16 cellular contexts compared by ENCODE assay signal in genomic region chr10:122854648-122855047, GRCh38. TPM values are rescaled to one million over a fixed set of nuclear protein-coding genes. Genes with fewer than 3 reads are reported as not detected.
A peak's percentile ranks its signal among the peaks of the same experiment; 100 is the strongest.
DNase-seq lines count a peak whose midpoint lies in the region; ATAC-seq and TF ChIP-seq lines count a peak whose summit lies in the region.
"Had no signal": no experiment of that assay in that cellular context is flagged by ENCODE, and none has a peak within 500 bp of the region (broad histone marks: within the 10 kb centered on the region; RNA-seq: fewer than 3 reads in every experiment).

No MANE protein-coding gene starts in this region.

- H3K27ac ChIP-seq in IMR-90 (ENCODE audit: insufficient read depth, low read length) (0 out of 2 replicates have a peak overlapping the region, but pooled peaks have one; percentile 17), right cardiac atrium (ENCODE audit: low read length) (no peak overlapping the region)

- peak overlapping the region; percentile 65; the same call in 1 of the 2 replicates for H4K5ac ChIP-seq in IMR-90 (ENCODE audit: low read depth, low read length)

- BruUV-seq in IMR-90 (replicated peaks; lab: Mats Ljungman, UMichigan): no TSS peak

- peak overlapping the region; percentile 52 to 70 for H4K8ac ChIP-seq in IMR-90 (ENCODE audit: low read depth in 2 of 2, low read length in 2 of 2)

- peak overlapping the region; percentile 79; the same call in 2 of the 3 replicates for H2BK15ac ChIP-seq in IMR-90 (ENCODE audit: low read depth, low read length)

- no peak overlapping the region; the same call in 1 of the 2 replicates for H3K9ac ChIP-seq in IMR-90 (ENCODE audit: low read depth, low read length)

- peak overlapping the region; percentile 78; the same call in 1 of the 2 replicates for H3K4me2 ChIP-seq in IMR-90 (ENCODE audit: low read depth, low read length)

- peak overlapping the region; percentile 81; the same call in 1 of the 2 replicates for H3K18ac ChIP-seq in IMR-90 (ENCODE audit: low read depth, low read length)

- peak overlapping the region; percentile 77 for H4K91ac ChIP-seq in IMR-90 (ENCODE audit: insufficient read depth, low read depth, low read length)

- H3K4me3 ChIP-seq in IMR-90 (ENCODE audit: insufficient read depth, low read depth, low read length) (no peak overlapping the region), astrocyte of the spinal cord (ENCODE audit: low read depth, low read length) (no peak overlapping the region), right cardiac atrium (ENCODE audit: low read length) (no peak overlapping the region)
- H3K4me3 ChIP-seq: mucosa of descending colon had no signal

- intact Hi-C loops in IMR-90 (cut with micrococcal nuclease): loop anchor here (5.0 to 10.0 kb wide), 2 partner anchors 98 to 300 kb away; partner anchors contain the start of genes BUB3 and C10orf88
- intact Hi-C loops in right cardiac atrium (cut with DNase I): no loop called here
- intact Hi-C loops in left cardiac atrium (cut with DNase I): no loop called here

- H3K23ac ChIP-seq in IMR-90 (ENCODE audit: low read depth, low read length): peak overlapping the region; percentile 55

- H3K14ac ChIP-seq in IMR-90 (replicated peaks; ENCODE audit: low read depth, low read length): peak overlapping the region; percentile 57

- peak overlapping the region; percentile 44; the same call in 1 of the 2 replicates for H3K56ac ChIP-seq in IMR-90 (ENCODE audit: extremely low read depth, insufficient read depth, low read length)

- no peak for TF ChIP-seq RAD21 in IMR-90 (IDR thresholded peaks at IDR 0.05; ENCODE audit: low read length)

- H3K9me3 ChIP-seq in IMR-90 (ENCODE audit: control insufficient read depth, insufficient read depth, low read length) (no peaks in the 10 kb centered on the region), right cardiac atrium (ENCODE audit: control insufficient read depth, low read length) (no peaks in the 10 kb centered on the region), T-helper 17 cell (ENCODE audit: control insufficient read depth, low read length, poor library complexity, severe bottlenecking) (no peaks in the 10 kb centered on the region)
- H3K9me3 ChIP-seq: mucosa of descending colon had no signal

- POLR2A ChIA-PET in IMR-90 (lab: Charles Lee; ENCODE audit: unreplicated experiment) (interaction anchor here (0.8 kb wide), 1 partner anchor 10 kb away, joined by 3 read pairs; no protein-coding TSS in a partner anchor), HEK293T (lab: Yijun Ruan, JAX) (no interaction called here)

- H4K20me1 ChIP-seq in IMR-90 (ENCODE audit: insufficient read depth, low read length): no peaks in the 10 kb centered on the region

- H3K36me3 ChIP-seq in IMR-90 (ENCODE audit: control insufficient read depth, insufficient read depth, low read length): no peaks in the 10 kb centered on the region

- no peaks in the 10 kb centered on the region for H3K27me3 Mint-ChIP-seq in T-helper 17 cell
- H3K27me3 Mint-ChIP-seq: activated B cell treated with CpG ODN at 0.5 μM for 24 hours had no signal

- H2AFZ ChIP-seq in IMR-90 (replicated peaks; ENCODE audit: low read length, poor library complexity): peak overlapping the region; percentile 37

- H3K27me3 ChIP-seq in IMR-90 (ENCODE audit: control insufficient read depth, insufficient read depth, low read length) (no peaks in the 10 kb centered on the region), right cardiac atrium (ENCODE audit: control insufficient read depth, insufficient read depth) (no peaks in the 10 kb centered on the region)

- H3K4me1 ChIP-seq in IMR-90 (ENCODE audit: control insufficient read depth, insufficient read depth, low read length) (peaks cover 33% of the 10 kb centered on the region), right cardiac atrium (ENCODE audit: control insufficient read depth, insufficient read depth, low read length) (no peaks in the 10 kb centered on the region)

- peak; percentile 44; the same call in 1 of the 2 replicates for TF ChIP-seq POLR2A in IMR-90 (IDR thresholded peaks at IDR 0.05; ENCODE audit: low read depth, low read length)

- in situ Hi-C loops in IMR-90 (cut with MboI; ENCODE audit: low sequenced_read_pairs) (loop anchor here (25.0 kb wide), 2 partner anchors 308 to 692 kb away; partner anchors contain the start of gene BUB3), astrocyte of the spinal cord (cut with HindIII; ENCODE audit: low sequenced_read_pairs) (no loop called here)

- H2BK5ac ChIP-seq in IMR-90 (ENCODE audit: low read depth, low read length, poor library complexity, severe bottlenecking): peak overlapping the region; percentile 89

- peak overlapping the region; percentile 88 for H3K4ac ChIP-seq in IMR-90 (ENCODE audit: low read depth, low read length)

- CTCF ChIA-PET in IMR-90 (lab: Yijun Ruan, JAX): no interaction called here
- CTCF ChIA-PET in HEK293T (lab: Yijun Ruan, JAX): no interaction called here

- H2AK9ac ChIP-seq in IMR-90 (replicated peaks; ENCODE audit: low read depth, low read length, poor library complexity): peak overlapping the region; percentile 12

- peaks cover 24% of the 10 kb centered on the region for H3K9me1 ChIP-seq in IMR-90 (ENCODE audit: insufficient read depth, low read length)

- H3K79me1 ChIP-seq in IMR-90 (ENCODE audit: low read depth in 1 of 2, low read length in 2 of 2): peaks cover 17 to 50% of the 10 kb centered on the region in 2 experiments

- peak overlapping the region; percentile 86; the same call in 1 of the 2 replicates for H2AK5ac ChIP-seq in IMR-90 (ENCODE audit: low read depth, low read length)

- peak; percentile 79 for DNase-seq in AG20443 (ENCODE audit: low spot score)
- peak; percentile 92 for DNase-seq in IMR-90
- peak; percentile 69 for DNase-seq in astrocyte of the spinal cord (ENCODE audit: low read depth, low spot score)
- DNase-seq in lung microvascular endothelial cell (ENCODE audit: low read depth in 2 of 2): peak; percentile 39 to 79
- DNase-seq in right cardiac atrium: no peak
- DNase-seq in T-helper 17 cell: no peak
- no peak for DNase-seq in HEK293T (ENCODE audit: extremely low spot score)
- no peak for DNase-seq in left cardiac atrium
- DNase-seq: activated B cell treated with CpG ODN at 0.5 μM for 24 hours; mucosa of descending colon; NCI-H1092 treated with DMSO at 0.1 percent for 48 hours; NCI-H510A; stimulated activated naive CD4-positive, alpha-beta T cell had no signal

- H2BK120ac ChIP-seq in IMR-90 (ENCODE audit: low read depth, low read length): peak overlapping the region; percentile 83

- ATAC-seq in IMR-90 (ENCODE audit: low read depth): peak; percentile 49
- ATAC-seq in right cardiac atrium: no peak
- no peak for ATAC-seq in T-helper 17 cell
- no peak for ATAC-seq in left cardiac atrium
- ATAC-seq: mucosa of descending colon had no signal

- peaks cover 7% of the 10 kb centered on the region for H3K36me3 Mint-ChIP-seq in T-helper 17 cell (ENCODE audit: low read depth)
- H3K36me3 Mint-ChIP-seq: brain had no signal

- H3K27ac Mint-ChIP-seq in T-helper 17 cell: no peak overlapping the region
- H3K27ac Mint-ChIP-seq: activated B cell treated with CpG ODN at 0.5 μM for 24 hours, brain had no signal

- no peak overlapping the region for H3K4me3 Mint-ChIP-seq in T-helper 17 cell
- H3K4me3 Mint-ChIP-seq: activated B cell treated with CpG ODN at 0.5 μM for 24 hours, brain had no signal

- TF ChIP-seq CTCF in IMR-90 (conservative IDR thresholded peaks at IDR 0.05; ENCODE audit: low read depth, low read length): no peak
- TF ChIP-seq CTCF in astrocyte of the spinal cord (IDR thresholded peaks at IDR 0.05; ENCODE audit: low read depth, low read length): no peak

- H2BK20ac ChIP-seq in IMR-90 (ENCODE audit: low read depth, low read length): peak overlapping the region; percentile 72

- WGBS in IMR-90 (ENCODE audit: extremely low coverage in 2 of 2, insufficient read length in 1 of 2), 2 experiments: 29% methylated on average over 1 of the region's 5 CpGs; no CpG with 5 or more reads in 1 of the 2 experiments
- WGBS in right cardiac atrium: 81% methylated on average over 5 of the region's 5 CpGs

- dilution Hi-C loops in IMR-90 (cut with HindIII; ENCODE audit: low sequenced_read_pairs, unreplicated experiment): no loop called here

- H3K4me1 Mint-ChIP-seq in T-helper 17 cell: peaks cover 16% of the 10 kb centered on the region
- H3K4me1 Mint-ChIP-seq: brain had no signal

TF ChIP-seq in IMR-90, 13 proteins besides CTCF, POLR2A, EP300 and RAD21 (continues in another document):
- TF ChIP-seq BHLHE40 (IDR thresholded peaks at IDR 0.05; ENCODE audit: low read depth, low read length) (peak; percentile 56; the same call in 1 of the 2 replicates), RCOR1 (IDR thresholded peaks at IDR 0.05; ENCODE audit: insufficient replicate concordance, low read length) (no peak), SMC3 (IDR thresholded peaks at IDR 0.05; ENCODE audit: low read depth, low read length) (no peak)

TF ChIP-seq in HEK293T, 16 proteins besides CTCF, POLR2A, EP300 and RAD21 (continues in another document):
- TF ChIP-seq BHLHE40 (IDR thresholded peaks at IDR 0.05; ENCODE audit: borderline replicate concordance): no peak
- no peak for TF ChIP-seq FOXM1 (IDR thresholded peaks at IDR 0.05; ENCODE audit: borderline replicate concordance)

RNA-seq across cellular contexts. Expression of gene CUZD1, which starts 9.0 kb away (rescaled TPM):
- total RNA-seq in IMR-90 (2012; rRNA removed) (0.36 and 0.56 TPM in 2 replicates), lung microvascular endothelial cell (0.20 and 0.44 TPM in 2 replicates), right cardiac atrium (under 1 TPM; 0.17 to 0.53 (median 0.25) TPM), T-helper 17 cell (under 1 TPM; 0.73 to 0.82 TPM), left cardiac atrium (under 1 TPM; 0.32 to 0.44 TPM)
- polyA plus RNA-seq in IMR-90 (2012; rRNA removed) (0.56 and 0.67 TPM in 2 replicates), right cardiac atrium (0.25 TPM)
- 0.07 and 0.10 TPM in 2 replicates for polyA plus RNA-seq in IMR-90 (2012; cell fraction: cytosol; rRNA removed)
- polyA plus RNA-seq in IMR-90 (2012; cell fraction: nucleus; rRNA removed; ENCODE audit: low replicate concordance): 0.62 and 3.9 TPM in 2 replicates
- total RNA-seq: HT-29 had no signal

RNA-seq across cellular contexts. Expression of gene FAM24B, which starts 24.7 kb away (rescaled TPM):
- total RNA-seq in IMR-90 (2012; rRNA removed) (1.6 and 2.2 TPM in 2 replicates), lung microvascular endothelial cell (0.60 and 3.5 TPM in 2 replicates), right cardiac atrium (1 to 10 TPM in 2 of 4 donors, under 1 TPM in 2; 0.47 to 1.4 (median 0.88) TPM), T-helper 17 cell (10 to 100 TPM in 1 of 2 donors, 1 to 10 TPM in 1; 9.0 to 10.7 TPM), left cardiac atrium (1 to 10 TPM in 1 of 2 donors, under 1 TPM in 1; 0.47 to 1.4 TPM)
- polyA plus RNA-seq in IMR-90 (2012; rRNA removed) (3.4 and 4.3 TPM in 2 replicates), right cardiac atrium (1.2 TPM)
- 2.4 and 4.4 TPM in 2 replicates for polyA plus RNA-seq in IMR-90 (2012; cell fraction: cytosol; rRNA removed)
- 1.3 and 9.8 TPM in 2 replicates for polyA plus RNA-seq in IMR-90 (2012; cell fraction: nucleus; rRNA removed; ENCODE audit: low replicate concordance)
- total RNA-seq: HT-29 had no signal

RNA-seq across cellular contexts. Expression of gene FAM24A, which starts 55.8 kb away (rescaled TPM):
- not detected in 2 replicates for total RNA-seq in IMR-90 (2012; rRNA removed)
- polyA plus RNA-seq in IMR-90 (2012; rRNA removed): not detected in 2 replicates
- not detected in 2 replicates for polyA plus RNA-seq in IMR-90 (2012; cell fraction: cytosol; rRNA removed)
- polyA plus RNA-seq in IMR-90 (2012; cell fraction: nucleus; rRNA removed; ENCODE audit: low replicate concordance): not detected in 2 replicates
- not detected in 2 replicates for total RNA-seq in lung microvascular endothelial cell
- total RNA-seq in right cardiac atrium: not detected
- not detected for polyA plus RNA-seq in right cardiac atrium
- not detected for total RNA-seq in T-helper 17 cell
- not detected for total RNA-seq in left cardiac atrium
- total RNA-seq: activated B cell treated with CpG ODN at 0.5 μM for 24 hours, HT-29, mucosa of descending colon, posterior vena cava had no signal

Comparison
In these comparisons a context has a peak if more than half of its experiments do, and no peak if none do; other contexts are left out.
1. DNase-seq: peak in AG20443 (single experiment), IMR-90 (single experiment), astrocyte of the spinal cord (single experiment) and lung microvascular endothelial cell (2 of 2); none in right cardiac atrium (0 of 3), T-helper 17 cell (0 of 3), HEK293T (single experiment) and left cardiac atrium (single experiment).